1 cellular context compared by ENCODE assay signal in the genomic region with DNA sequence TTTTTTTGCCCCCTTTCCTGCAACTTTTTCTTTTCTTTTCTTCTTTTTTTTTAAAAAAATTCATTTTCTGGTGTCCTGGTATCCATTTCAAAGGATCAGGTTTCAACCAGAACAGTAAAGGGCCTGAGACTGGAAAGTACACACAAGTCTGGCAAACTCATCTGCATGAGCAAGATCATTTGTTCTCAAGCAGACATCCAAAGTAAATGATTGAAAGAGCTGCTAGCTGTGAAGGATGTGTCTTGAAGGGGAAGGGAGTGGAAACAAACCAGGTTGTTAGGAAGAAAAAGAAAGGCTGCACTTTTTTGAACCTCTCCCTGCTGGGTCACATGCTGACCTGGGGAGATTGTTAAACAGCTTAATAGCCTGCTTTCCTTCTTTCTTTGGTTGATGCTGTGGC.
TF ChIP-seq lines count a peak whose summit lies in the region.

No MANE protein-coding gene starts in this region.

TF ChIP-seq in HEK293, 187 proteins besides CTCF, POLR2A, EP300 and RAD21 (continued from another document):
- TF ChIP-seq PRDM6 (tag by site-specific recombination; IDR thresholded peaks at IDR 0.05) (peak; percentile 67), ZNF600 (tag by site-specific recombination; IDR thresholded peaks at IDR 0.05) (0 out of 2 replicates have a peak, but pooled peaks have one; percentile 37), ZNF529 (tag by site-specific recombination; IDR thresholded peaks at IDR 0.05; ENCODE audit: insufficient replicate concordance) (no peak), ZNF112 (tag by site-specific recombination; IDR thresholded peaks at IDR 0.05) (no peak), ZIC2 (tag by site-specific recombination; IDR thresholded peaks at IDR 0.05) (peak; percentile 69), KLF10 (tag by site-specific recombination; IDR thresholded peaks at IDR 0.05) (no peak)
